1 cellular context compared by ENCODE assay signal in the genomic region with DNA sequence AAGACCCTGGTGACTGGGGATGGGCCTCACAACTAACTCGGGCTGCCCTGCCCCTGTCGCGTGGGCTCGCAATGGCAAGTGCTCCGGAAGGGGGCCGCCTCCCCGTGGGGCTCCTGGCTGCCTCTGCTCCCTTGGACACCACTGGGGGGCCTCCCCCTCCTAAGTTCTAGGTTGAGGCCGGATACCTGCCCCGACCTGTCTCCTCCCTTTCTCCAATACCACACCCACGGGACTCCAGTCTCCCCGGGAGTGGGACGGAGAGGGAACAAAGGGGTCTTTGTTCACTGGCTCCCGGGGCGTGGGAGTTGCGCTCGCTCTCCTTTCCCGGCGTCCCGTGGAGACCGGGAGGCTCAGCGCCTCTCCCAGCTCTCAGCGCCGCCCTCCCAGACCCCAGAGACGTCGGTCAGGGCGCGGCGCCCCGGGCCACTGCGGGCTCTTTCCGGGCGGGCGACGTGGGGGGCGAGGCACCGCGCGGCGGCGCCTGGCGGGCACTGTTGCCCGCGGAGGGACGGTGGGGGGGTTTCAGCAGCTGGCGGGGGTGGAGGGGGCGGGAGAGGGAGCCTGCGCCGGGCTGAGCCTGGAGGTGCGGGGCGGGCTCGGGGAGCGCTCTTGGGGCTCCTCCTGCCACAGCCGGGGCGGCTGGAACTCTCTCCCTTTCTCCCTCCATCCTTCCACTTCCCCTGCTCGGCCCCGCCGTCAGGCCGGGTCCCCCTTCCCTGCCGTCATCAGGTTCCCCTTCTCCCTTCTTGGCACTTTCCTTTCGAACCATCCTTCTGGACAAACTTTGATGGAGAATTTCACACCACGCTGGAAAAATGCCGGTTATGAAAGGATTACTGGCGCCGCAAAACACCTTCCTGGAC.
TF ChIP-seq lines count a peak whose summit lies in the region.

A gene (plus strand): TSS at position 606 of the 863 bp plus-strand sequence. CDS start 210 bp downstream, at position 816.

TF ChIP-seq in IMR-90, 13 proteins besides CTCF, POLR2A, EP300 and RAD21 (continued from another document):
- TF ChIP-seq SMC3 (IDR thresholded peaks at IDR 0.05; ENCODE audit: low read depth, low read length) = no peak
TF ChIP-seq in IMR-90: peak in this region for 0.
